Comparison of ENCODE assay signal across 8 cellular contexts in the genomic region with DNA sequence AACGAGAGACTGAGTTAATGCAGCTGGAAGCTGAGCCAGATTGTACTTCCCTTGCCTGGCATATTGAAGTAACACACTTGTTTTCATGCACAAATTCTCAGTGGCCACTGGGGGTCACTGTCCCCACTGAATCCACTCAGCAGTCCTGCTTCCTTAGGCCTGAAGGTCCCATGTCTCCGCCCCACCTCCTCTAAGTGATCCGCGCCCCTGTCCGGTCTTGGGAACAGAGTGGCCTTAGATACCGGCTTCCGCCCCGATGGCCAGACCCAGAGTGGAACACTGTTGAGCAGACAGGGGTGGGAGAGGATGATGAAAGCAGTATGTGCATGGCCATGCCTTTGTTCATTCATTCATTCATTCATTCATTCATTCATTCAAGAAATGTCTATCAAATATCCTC. TPM values are rescaled to one million over a fixed set of nuclear protein-coding genes. Genes with fewer than 3 reads are reported as not detected.
DNase-seq lines count a peak whose midpoint lies in the region; ATAC-seq, FAIRE-seq and TF ChIP-seq lines count a peak whose summit lies in the region.

No MANE protein-coding gene starts in this region.

- TF ChIP-seq CTCF in AG09319 (IDR thresholded peaks at IDR 0.05; ENCODE audit: low read depth, low read length) (peak; percentile 80), GM20000 (IDR thresholded peaks at IDR 0.05; ENCODE audit: extremely low read depth, missing control alignments) (peak; percentile 47), bronchial epithelial cell (IDR thresholded peaks at IDR 0.05; ENCODE audit: insufficient read depth, low read length, severe bottlenecking) (peak; percentile 89), keratinocyte (optimal IDR thresholded peaks at IDR 0.05 in 1 of 3, IDR thresholded peaks at IDR 0.05 in 1 of 3, conservative IDR thresholded peaks at IDR 0.05 in 1 of 3; ENCODE audit: extremely low read depth in 1 of 3, insufficient read depth in 2 of 3, low read length in 3 of 3) (peak; percentile 79 to 95 (median 80))

- H2AFZ ChIP-seq in keratinocyte (ENCODE audit: control insufficient read depth, low read length), result no peak overlapping the region

- no peaks in the 10 kb centered on the region for H3K9me1 ChIP-seq in keratinocyte (ENCODE audit: control insufficient read depth, extremely low read depth, insufficient read depth, low read length)

- dilution Hi-C loops in keratinocyte (cut with MboI; ENCODE audit: extremely low pct_ligation_motif_present, low sequenced_read_pairs), result no loop called here

- FAIRE-seq in bronchial epithelial cell (lab: Jason Lieb, UNC), result no peak
- FAIRE-seq in keratinocyte (lab: Jason Lieb, UNC), result peak; percentile 62

- no peaks in the 10 kb centered on the region for H3K9me3 ChIP-seq in keratinocyte (ENCODE audit: control insufficient read depth, low read depth, low read length)

- H3K36me3 ChIP-seq in bronchial epithelial cell (ENCODE audit: control insufficient read depth, insufficient read depth, low read length) (no peaks in the 10 kb centered on the region), keratinocyte (ENCODE audit: control insufficient read depth in 2 of 2, extremely low read depth in 1 of 2, insufficient read depth in 2 of 2, low read length in 2 of 2) (peaks cover 0 to 8% of the 10 kb centered on the region in 2 experiments)

- H3K4me2 ChIP-seq in keratinocyte (ENCODE audit: control insufficient read depth, extremely low read depth, insufficient read depth, low read depth, low read length), result no peak overlapping the region

- H3K4me3 ChIP-seq in bronchial epithelial cell (ENCODE audit: low read depth, low read length), result no peak overlapping the region
- no peak overlapping the region for H3K4me3 ChIP-seq in keratinocyte (ENCODE audit: control insufficient read depth in 2 of 3, extremely low read depth in 1 of 3, insufficient read depth in 2 of 3, low read depth in 1 of 3, low read length in 3 of 3)

- no peaks in the 10 kb centered on the region for H4K20me1 ChIP-seq in keratinocyte (ENCODE audit: control insufficient read depth, extremely low read depth, insufficient read depth, low read length)

- H3K9ac ChIP-seq in keratinocyte (ENCODE audit: control insufficient read depth, extremely low read depth, insufficient read depth, low read length), result no peak overlapping the region

- no peak for ATAC-seq in HG03520 (IDR thresholded peaks at IDR 0.05; ENCODE audit: unreplicated experiment)

- DNase-seq in AG09319 (ENCODE audit: extremely low read depth, low read depth) (peak; percentile 80), GM20000 (ENCODE audit: low spot score) (peak; percentile 80), NCI-H2029 (lab: John Stamatoyannopoulos, UW) (peak; percentile 60), UCSD-AML1 (lab: John Stamatoyannopoulos, UW; ENCODE audit: unreplicated experiment) (peak; percentile 52), bronchial epithelial cell (ENCODE audit: low read depth) (peak; percentile 80), keratinocyte (ENCODE audit: low read depth, low spot score) (peak; percentile 33)
- peak; percentile 17 to 22 for DNase-seq in stimulated activated CD4-positive, alpha-beta T cell treated with anti-CD3 and anti-CD28 coated beads, Interleukin-15, amount 100 ng/mL, for 48 hours (ENCODE audit: low read depth in 2 of 2)

- H3K4me1 ChIP-seq in keratinocyte (ENCODE audit: control insufficient read depth, extremely low read depth, insufficient read depth, low read length), result no peaks in the 10 kb centered on the region

- H3K79me2 ChIP-seq in keratinocyte (ENCODE audit: control insufficient read depth, insufficient read depth, low read length), result no peaks in the 10 kb centered on the region

- no peaks in the 10 kb centered on the region for H3K27me3 ChIP-seq in bronchial epithelial cell (ENCODE audit: control insufficient read depth, insufficient read depth, low read length)
- no peaks in the 10 kb centered on the region for H3K27me3 ChIP-seq in keratinocyte (ENCODE audit: control insufficient read depth, extremely low read depth, insufficient read depth, low read length)

- no peak overlapping the region for H3K27ac ChIP-seq in keratinocyte (ENCODE audit: control insufficient read depth, insufficient read depth, low read length)

RNA-seq across cellular contexts. Expression of a gene that starts 34.8 kb away (rescaled TPM):
- 1.1 and 1.3 TPM in 2 replicates for total RNA-seq in bronchial epithelial cell
- 1.4 to 6.8 TPM (median 6.8 TPM) in 3 replicates for polyA plus RNA-seq in keratinocyte
- polyA plus RNA-seq in keratinocyte (2011; ENCODE audit: low read depth), result 1.3 TPM
- 1.9 and 2.0 TPM in 2 replicates for polyA plus RNA-seq in keratinocyte (2011; cell fraction: cytosol; rRNA removed)
- polyA plus RNA-seq in keratinocyte (2011; cell fraction: nucleus; rRNA removed), result 2.2 and 2.8 TPM in 2 replicates
- 0.80 and 4.2 TPM in 2 replicates for polyA plus RNA-seq in keratinocyte (2012; ENCODE audit: low replicate concordance)
- polyA minus RNA-seq in keratinocyte, result 1.9 to 5.1 TPM (median 3.1 TPM) in 3 replicates
- polyA minus RNA-seq in keratinocyte (2011; cell fraction: cytosol; rRNA and poly(A)+ RNA removed), result 1.2 TPM
- polyA minus RNA-seq in keratinocyte (2011; cell fraction: nucleus; rRNA and poly(A)+ RNA removed), result 2.0 and 4.0 TPM in 2 replicates

RNA-seq across cellular contexts. Expression of a gene that starts 59.9 kb away (rescaled TPM):
- total RNA-seq in bronchial epithelial cell, result not detected in 2 replicates
- polyA plus RNA-seq in keratinocyte, result not detected in 3 replicates
- polyA plus RNA-seq in keratinocyte (2011; ENCODE audit: low read depth), result not detected
- not detected in 2 replicates for polyA plus RNA-seq in keratinocyte (2011; cell fraction: cytosol; rRNA removed)
- 0.12 TPM in 1 of 2 replicates, not detected in the other for polyA plus RNA-seq in keratinocyte (2011; cell fraction: nucleus; rRNA removed)
- not detected in 2 replicates for polyA plus RNA-seq in keratinocyte (2012; ENCODE audit: low replicate concordance)
- not detected in 3 replicates for polyA minus RNA-seq in keratinocyte
- polyA minus RNA-seq in keratinocyte (2011; cell fraction: cytosol; rRNA and poly(A)+ RNA removed), result not detected
- polyA minus RNA-seq in keratinocyte (2011; cell fraction: nucleus; rRNA and poly(A)+ RNA removed), result not detected in 2 replicates

Comparison
In these comparisons a context has a peak if more than half of its experiments do, and no peak if none do; other contexts are left out.
1. DNase-seq: peak in every context shown above with its lines; median percentile 80 in AG09319; 80 in GM20000; 80 in bronchial epithelial cell; 60 in NCI-H2029; 52 in UCSD-AML1; 33 in keratinocyte; 20 in stimulated activated CD4-positive, alpha-beta T cell treated with anti-CD3 and anti-CD28 coated beads, Interleukin-15, amount 100 ng/mL, for 48 hours.